Comparison of ENCODE assay signal across 8 cellular contexts in the genomic region with DNA sequence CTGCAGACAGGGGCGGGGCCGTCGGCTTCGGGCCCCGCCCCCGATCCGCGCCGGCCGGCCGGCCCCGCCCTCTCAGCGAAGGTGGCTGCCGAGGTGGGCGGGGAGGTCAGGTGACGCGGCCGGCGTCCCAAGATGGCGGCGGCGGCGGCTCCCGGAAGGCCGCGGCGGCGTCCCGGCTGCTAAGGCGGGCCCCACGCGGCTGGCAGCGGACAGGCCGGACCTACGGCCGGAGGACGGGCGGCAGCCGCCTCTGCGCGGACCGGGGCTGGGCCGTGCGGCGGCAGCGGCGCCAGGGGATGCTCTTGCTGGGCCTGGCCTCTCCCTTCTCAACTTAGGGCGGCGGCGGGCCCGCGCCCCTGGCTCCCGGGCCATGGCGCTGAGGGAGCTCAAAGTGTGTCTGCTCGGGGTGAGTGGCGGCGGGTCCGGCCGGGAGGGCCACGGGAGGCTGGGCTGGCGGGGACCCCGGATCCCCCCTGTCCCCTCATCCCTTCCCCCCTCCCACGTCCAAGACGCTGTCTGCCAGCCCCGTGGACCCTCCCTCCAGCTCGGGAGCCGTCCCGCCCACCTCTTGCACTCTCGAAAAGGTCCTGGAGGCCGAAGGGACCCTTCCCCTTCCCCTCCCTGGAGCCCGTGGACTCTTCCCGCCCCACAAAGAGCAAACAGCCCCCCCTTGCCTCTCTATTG. TPM values are rescaled to one million over a fixed set of nuclear protein-coding genes. Genes with fewer than 3 reads are reported as not detected.
A peak's percentile ranks its signal among the peaks of the same experiment; 100 is the strongest.
DNase-seq lines count a peak whose midpoint lies in the region; ATAC-seq and TF ChIP-seq lines count a peak whose summit lies in the region.

A gene with protein sequence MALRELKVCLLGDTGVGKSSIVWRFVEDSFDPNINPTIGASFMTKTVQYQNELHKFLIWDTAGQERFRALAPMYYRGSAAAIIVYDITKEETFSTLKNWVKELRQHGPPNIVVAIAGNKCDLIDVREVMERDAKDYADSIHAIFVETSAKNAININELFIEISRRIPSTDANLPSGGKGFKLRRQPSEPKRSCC (plus strand): TSS at position 109 of the 684 bp plus-strand sequence. CDS start 262 bp downstream, at position 371.

- intact Hi-C loops in activated CD8-positive, alpha-beta T cell treated with anti-CD3 and anti-CD28 coated beads for 36 hours (cut with micrococcal nuclease), result loop anchor here (5.0 kb wide), 3 partner anchors 72 to 343 kb away; a partner anchor contains a TSS

- H3K4me1 Mint-ChIP-seq in activated CD8-positive, alpha-beta T cell treated with anti-CD3 and anti-CD28 coated beads for 36 hours (ENCODE audit: low read depth), result peaks cover 59% of the 10 kb centered on the region

- peak within 1 kb of the TSS; percentile 97 for H3K4me3 ChIP-seq in AG09309 (ENCODE audit: control insufficient read depth, low read depth, low read length)

- POLR2A ChIA-PET in activated CD8-positive, alpha-beta T cell treated with anti-CD3 and anti-CD28 coated beads for 36 hours (lab: Charles Lee), result interaction anchor here (0.6 to 2.5 kb wide), 3 partner anchors 13 to 79 kb away, joined by 3 to 9 read pairs (median 3); a partner anchor contains a TSS

- H3K4me3 Mint-ChIP-seq in activated CD8-positive, alpha-beta T cell treated with anti-CD3 and anti-CD28 coated beads for 36 hours, result peak within 1 kb of the TSS; percentile 91

- no peak for TF ChIP-seq CTCF in AG09309 (IDR thresholded peaks at IDR 0.05; ENCODE audit: control insufficient read depth, insufficient read depth, low read depth, low read length, missing control alignments)
- no peak for TF ChIP-seq CTCF in activated CD8-positive, alpha-beta T cell treated with anti-CD3 and anti-CD28 coated beads for 36 hours (IDR thresholded peaks at IDR 0.05)

- CTCF ChIA-PET in activated CD8-positive, alpha-beta T cell treated with anti-CD3 and anti-CD28 coated beads for 36 hours (lab: Charles Lee), result interaction anchor here (1.1 to 1.4 kb wide), 3 partner anchors 11 to 79 kb away, joined by 3 to 5 read pairs (median 4); a partner anchor contains a TSS

- peaks cover 33% of the 10 kb centered on the region for H3K36me3 Mint-ChIP-seq in activated CD8-positive, alpha-beta T cell treated with anti-CD3 and anti-CD28 coated beads for 36 hours (ENCODE audit: low read depth)

- no peaks in the 10 kb centered on the region for H3K27me3 Mint-ChIP-seq in activated CD8-positive, alpha-beta T cell treated with anti-CD3 and anti-CD28 coated beads for 36 hours

- DNase-seq in AG09309 (ENCODE audit: low read depth), result no peak
- peak; percentile 34 for DNase-seq in NCI-H526 treated with DMSO at 0.1 percent for 48 hours (lab: John Stamatoyannopoulos, UW)
- peak; percentile 84 for DNase-seq in activated CD8-positive, alpha-beta T cell treated with anti-CD3 and anti-CD28 coated beads for 36 hours
- peak; percentile 81 for DNase-seq in effector CD4-positive, alpha-beta T cell
- peak; percentile 89 to 93 for DNase-seq in lung microvascular endothelial cell (ENCODE audit: low read depth in 2 of 2)
- peak; percentile 60 to 76 (median 63) for DNase-seq in stimulated activated CD4-positive, alpha-beta T cell treated with anti-CD3 and anti-CD28 coated beads, TNF-alpha, amount 100 ng/mL, for 24 hours (ENCODE audit: low read depth in 3 of 3)

- ATAC-seq in GM18873 (IDR thresholded peaks at IDR 0.05; ENCODE audit: low FRiP score, unreplicated experiment) (peak; percentile 38), HG03108 (IDR thresholded peaks at IDR 0.05; ENCODE audit: unreplicated experiment) (peak; percentile 65)
- ATAC-seq in activated CD8-positive, alpha-beta T cell treated with anti-CD3 and anti-CD28 coated beads for 36 hours, result peak; percentile 50

- no peaks in the 10 kb centered on the region for H3K9me3 Mint-ChIP-seq in activated CD8-positive, alpha-beta T cell treated with anti-CD3 and anti-CD28 coated beads for 36 hours

- peak within 1 kb of the TSS; percentile 93 for H3K27ac Mint-ChIP-seq in activated CD8-positive, alpha-beta T cell treated with anti-CD3 and anti-CD28 coated beads for 36 hours

RNA-seq across cellular contexts. Expression of the gene that starts here (rescaled TPM):
- 1 to 10 TPM; 8.3 to 9.0 TPM for total RNA-seq in activated CD8-positive, alpha-beta T cell treated with anti-CD3 and anti-CD28 coated beads for 36 hours
- 8.3 and 10.9 TPM in 2 replicates for total RNA-seq in lung microvascular endothelial cell
